23 cellular contexts compared by ENCODE assay signal in genomic region chr14:104983231-104983721, GRCh38. TPM values are rescaled to one million over a fixed set of nuclear protein-coding genes. Genes with fewer than 3 reads are reported as not detected.
DNase-seq lines count a peak whose midpoint lies in the region; ATAC-seq, FAIRE-seq and TF ChIP-seq lines count a peak whose summit lies in the region.
"Had no signal": no experiment of that assay in that cellular context is flagged by ENCODE, and none has a peak within 500 bp of the region (broad histone marks: within the 10 kb centered on the region; RNA-seq: fewer than 3 reads in every experiment).

No MANE protein-coding gene starts in this region.

- H3K4me1 ChIP-seq in HepG2 (ENCODE audit: insufficient read depth, low read length), result peaks cover 53% of the 10 kb centered on the region
- H3K4me1 ChIP-seq in right lobe of liver, result peaks cover 0 to 6% (median 3%) of the 10 kb centered on the region in 4 donors
- H3K4me1 ChIP-seq in IMR-90 (ENCODE audit: control insufficient read depth, insufficient read depth, low read length), result peaks cover 8% of the 10 kb centered on the region; the same call in 1 of the 2 replicates
- H3K4me1 ChIP-seq in spleen, result peaks cover 5 to 32% (median 21%) of the 10 kb centered on the region in 6 donors
- peaks cover 0 to 31% (median 16%) of the 10 kb centered on the region in 4 donors for H3K4me1 ChIP-seq in tibial artery

- dilution Hi-C loops in IMR-90 (cut with HindIII; ENCODE audit: low sequenced_read_pairs, unreplicated experiment), result no loop called here

- H3K14ac ChIP-seq in IMR-90 (replicated peaks; ENCODE audit: low read depth, low read length), result no peak overlapping the region

- H2BK15ac ChIP-seq in IMR-90 (ENCODE audit: low read depth, low read length), result no peak overlapping the region

- H2BK5ac ChIP-seq in IMR-90 (ENCODE audit: low read depth, low read length, poor library complexity, severe bottlenecking), result no peak overlapping the region

- POLR2A ChIA-PET in HepG2 (lab: Yijun Ruan, JAX), result interaction anchor here (3.0 kb wide), 1 partner anchor 39 kb away, joined by 18 read pairs; the partner anchor contains the start of gene CDCA4
- POLR2A ChIA-PET in IMR-90 (lab: Charles Lee; ENCODE audit: unreplicated experiment), result no interaction called here

- H2BK20ac ChIP-seq in IMR-90 (ENCODE audit: low read depth, low read length), result no peak overlapping the region

- no peak overlapping the region for H2BK120ac ChIP-seq in IMR-90 (ENCODE audit: low read depth, low read length)

- H3K9ac ChIP-seq in HepG2 (ENCODE audit: insufficient read depth, low read depth, low read length) (no peak overlapping the region), IMR-90 (ENCODE audit: low read depth, low read length) (no peak overlapping the region)
- H3K9ac ChIP-seq: SK-N-SH had no signal

- TF ChIP-seq RAD21 in HepG2 (CRISPR knock-in tag; IDR thresholded peaks at IDR 0.05) (no peak), IMR-90 (IDR thresholded peaks at IDR 0.05; ENCODE audit: low read length) (no peak)

- H3K56ac ChIP-seq in IMR-90 (ENCODE audit: extremely low read depth, insufficient read depth, low read length), result no peak overlapping the region

- 0 out of 2 replicates have a peak overlapping the region, but pooled peaks have one; percentile 9 for H2AK5ac ChIP-seq in IMR-90 (ENCODE audit: low read depth, low read length)

- H2AFZ ChIP-seq in HepG2 (ENCODE audit: low read length) (no peak overlapping the region), IMR-90 (replicated peaks; ENCODE audit: low read length, poor library complexity) (no peak overlapping the region)

- ATAC-seq in HepG2 (no peak), right lobe of liver (no peak), IMR-90 (ENCODE audit: low read depth) (no peak)
- ATAC-seq: left lobe of liver had no signal

- no peak for TF ChIP-seq POLR2A in HepG2 (IDR thresholded peaks at IDR 0.05; ENCODE audit: insufficient read depth in 1 of 2, low read depth in 2 of 2, low read length in 2 of 2)
- no peak for TF ChIP-seq POLR2A in right lobe of liver (IDR thresholded peaks at IDR 0.05)
- TF ChIP-seq POLR2A in IMR-90 (IDR thresholded peaks at IDR 0.05; ENCODE audit: low read depth, low read length), result no peak
- TF ChIP-seq POLR2A in spleen (IDR thresholded peaks at IDR 0.05), result no peak

- H3K4me2 ChIP-seq in HepG2 (ENCODE audit: low read depth, low read length) (no peak overlapping the region), IMR-90 (ENCODE audit: low read depth, low read length) (no peak overlapping the region)
- H3K4me2 ChIP-seq: SK-N-SH had no signal

- TF ChIP-seq CTCF in HepG2 (CRISPR knock-in tag; IDR thresholded peaks at IDR 0.05), result no peak
- TF ChIP-seq CTCF in right lobe of liver (IDR thresholded peaks at IDR 0.05), result no peak
- TF ChIP-seq CTCF in IMR-90 (conservative IDR thresholded peaks at IDR 0.05; ENCODE audit: low read depth, low read length), result no peak
- no peak for TF ChIP-seq CTCF in spleen (IDR thresholded peaks at IDR 0.05 in 8 of 11, conservative IDR thresholded peaks at IDR 0.05 in 3 of 11)
- no peak for TF ChIP-seq CTCF in tibial artery (IDR thresholded peaks at IDR 0.05)
- TF ChIP-seq CTCF in foreskin fibroblast (IDR thresholded peaks at IDR 0.05; ENCODE audit: low read depth, low read length), result no peak

- no peak overlapping the region for H3K18ac ChIP-seq in IMR-90 (ENCODE audit: low read depth, low read length)

- no peak overlapping the region for H3K23ac ChIP-seq in IMR-90 (ENCODE audit: low read depth, low read length)

- CTCF ChIA-PET in HepG2 (lab: Yijun Ruan, JAX; ENCODE audit: low intra/inter-chr PET ratio, low total read pairs) (no interaction called here), IMR-90 (lab: Yijun Ruan, JAX) (no interaction called here)

- no peak overlapping the region for H3K4me3 ChIP-seq in HepG2 (replicated peaks in 1 of 3; ENCODE audit: insufficient read depth in 1 of 3, low read depth in 2 of 3, low read length in 3 of 3)
- no peak overlapping the region for H3K4me3 ChIP-seq in right lobe of liver
- no peak overlapping the region for H3K4me3 ChIP-seq in IMR-90 (ENCODE audit: insufficient read depth, low read depth, low read length)
- H3K4me3 ChIP-seq in spleen, result no peak overlapping the region
- no peak overlapping the region for H3K4me3 ChIP-seq in tibial artery
- no peak overlapping the region for H3K4me3 ChIP-seq in foreskin fibroblast (ENCODE audit: low read depth in 1 of 2, low read length in 2 of 2)
- H3K4me3 ChIP-seq: dorsolateral prefrontal cortex, Peyer's patch, prostate gland had no signal

- no peak overlapping the region for H4K5ac ChIP-seq in IMR-90 (ENCODE audit: low read depth, low read length)

- TF ChIP-seq EP300 in HepG2 (IDR thresholded peaks at IDR 0.05; ENCODE audit: low read depth in 2 of 2, low read length in 2 of 2), result no peak
- no peak for TF ChIP-seq EP300 in HepG2 (CRISPR knock-in tag; IDR thresholded peaks at IDR 0.05; ENCODE audit: borderline replicate concordance)

- H3K4ac ChIP-seq in IMR-90 (ENCODE audit: low read depth, low read length), result no peak overlapping the region

- H3K36me3 ChIP-seq in HepG2 (replicated peaks in 1 of 2; ENCODE audit: control insufficient read depth in 1 of 2, insufficient read depth in 2 of 2, low read length in 2 of 2) (no peaks in the 10 kb centered on the region), right lobe of liver (no peaks in the 10 kb centered on the region), IMR-90 (ENCODE audit: control insufficient read depth, insufficient read depth, low read length) (no peaks in the 10 kb centered on the region), spleen (no peaks in the 10 kb centered on the region), tibial artery (no peaks in the 10 kb centered on the region)
- H3K36me3 ChIP-seq: Peyer's patch, prostate gland had no signal

- no peak overlapping the region for H4K91ac ChIP-seq in IMR-90 (ENCODE audit: insufficient read depth, low read depth, low read length)

- no peak for DNase-seq in HepG2 (ENCODE audit: low spot score)
- DNase-seq in right lobe of liver, result no peak
- DNase-seq in IMR-90, result no peak
- DNase-seq in islet precursor cell, result peak; percentile 47
- DNase-seq in spleen, result peak; percentile 72
- DNase-seq in tibial artery, result no peak
- DNase-seq in foreskin fibroblast, result no peak
- no peak for DNase-seq in midbrain (lab: John Stamatoyannopoulos, UW)
- DNase-seq: cerebellar nuclear complex, COR-L47, dorsolateral prefrontal cortex, GDM1, head of caudate nucleus, NCI-H1694, NCI-H2171, NCI-H524, SK-N-SH had no signal

- in situ Hi-C loops in HepG2 (cut with HindIII; ENCODE audit: extremely low pct_ligation_motif_present, low pct_unique_long_range_greater_than_20kb), result no loop called here
- in situ Hi-C loops in IMR-90 (cut with MboI; ENCODE audit: low sequenced_read_pairs), result no loop called here

- H3K27ac ChIP-seq in HepG2 (ENCODE audit: extremely low read length, insufficient read depth, low read length) (no peak overlapping the region), right lobe of liver (no peak overlapping the region), IMR-90 (ENCODE audit: insufficient read depth, low read length) (no peak overlapping the region), spleen (no peak overlapping the region), tibial artery (no peak overlapping the region)
- H3K27ac ChIP-seq: Peyer's patch, prostate gland had no signal

- 48% methylated on average over 3 of the region's 12 CpGs for WGBS in HepG2 (ENCODE audit: low lambda C conversion rate)
- 63% methylated on average over 4 of the region's 12 CpGs for WGBS in right lobe of liver (ENCODE audit: insufficient coverage, low coverage, low lambda C conversion rate, missing lambda C conversion rate)
- WGBS in IMR-90 (ENCODE audit: extremely low coverage in 2 of 2, insufficient read length in 1 of 2), 2 experiments, result 53% methylated on average over 3 of the region's 12 CpGs; no CpG with 5 or more reads in 1 of the 2 experiments
- WGBS in spleen, 5 donors, result 65 to 81% (median 74%) methylated on average over 5 to 12 of the region's 12 CpGs

- BruUV-seq in HepG2 (replicated peaks; lab: Mats Ljungman, UMichigan), result no TSS peak
- no TSS peak for BruUV-seq in IMR-90 (replicated peaks; lab: Mats Ljungman, UMichigan)

- H2AK9ac ChIP-seq in IMR-90 (replicated peaks; ENCODE audit: low read depth, low read length, poor library complexity), result no peak overlapping the region

- H3K79me1 ChIP-seq in IMR-90 (ENCODE audit: low read depth in 1 of 2, low read length in 2 of 2), result peaks cover 0 to 9% of the 10 kb centered on the region in 2 experiments; a peak in 1 of 4 replicates

- H3K27me3 ChIP-seq in HepG2 (ENCODE audit: control insufficient read depth in 1 of 2, insufficient read depth in 2 of 2, low read length in 2 of 2), result peaks cover 15 to 61% of the 10 kb centered on the region in 2 experiments; a peak in 4 of 5 replicates
- no peaks in the 10 kb centered on the region for H3K27me3 ChIP-seq in right lobe of liver
- H3K27me3 ChIP-seq in IMR-90 (ENCODE audit: control insufficient read depth, insufficient read depth, low read length), result no peaks in the 10 kb centered on the region
- peaks cover 0 to 12% (median 5%) of the 10 kb centered on the region in 7 donors for H3K27me3 ChIP-seq in spleen (replicated peaks in 1 of 7)
- H3K27me3 ChIP-seq in tibial artery, result no peaks in the 10 kb centered on the region
- H3K27me3 ChIP-seq: dorsolateral prefrontal cortex, Peyer's patch had no signal

- H4K8ac ChIP-seq in IMR-90 (ENCODE audit: low read depth in 2 of 2, low read length in 2 of 2), result no peak overlapping the region

- intact Hi-C loops in HepG2 (cut with micrococcal nuclease; ENCODE audit: unreplicated experiment) (no loop called here), right lobe of liver (cut with DNase I) (no loop called here), IMR-90 (cut with micrococcal nuclease) (no loop called here), spleen (cut with DNase I; ENCODE audit: low total_unique reads) (no loop called here), tibial artery (cut with DNase I; ENCODE audit: low total_unique reads) (loop anchor here (5.0 to 10.0 kb wide), 2 partner anchors 109 to 512 kb away; partner anchors contain the start of gene TEDC1)

- H4K20me1 ChIP-seq in HepG2 (ENCODE audit: insufficient read depth, low read length) (no peaks in the 10 kb centered on the region), IMR-90 (ENCODE audit: insufficient read depth, low read length) (peaks cover 4% of the 10 kb centered on the region; the same call in 1 of the 2 replicates)

- H3K9me1 ChIP-seq in IMR-90 (ENCODE audit: insufficient read depth, low read length), result 0 out of 2 replicates have a peak, but pooled peaks cover 5% of the 10 kb centered on the region

- no peak for FAIRE-seq in HepG2 (lab: Jason Lieb, UNC)

- no peaks in the 10 kb centered on the region for H3K79me2 ChIP-seq in HepG2 (ENCODE audit: insufficient read depth, low read length)

- H3K9me3 ChIP-seq in HepG2 (ENCODE audit: low read length), result no peaks in the 10 kb centered on the region
- H3K9me3 ChIP-seq in right lobe of liver, result no peaks in the 10 kb centered on the region
- H3K9me3 ChIP-seq in IMR-90 (ENCODE audit: control insufficient read depth, insufficient read depth, low read length), result no peaks in the 10 kb centered on the region
- H3K9me3 ChIP-seq in spleen, result no peaks in the 10 kb centered on the region
- no peaks in the 10 kb centered on the region for H3K9me3 ChIP-seq in tibial artery
- H3K9me3 ChIP-seq: Peyer's patch, prostate gland, SK-N-SH had no signal

RNA-seq across cellular contexts. Expression of gene CLBA1, which starts 2.3 kb away (rescaled TPM):
- total RNA-seq in HepG2 (2016; rRNA removed; fragmentation: Illumina TruSeq; extraction: Trizol) (1.4 and 1.5 TPM in 2 replicates), right lobe of liver (1 to 10 TPM; 1.5 to 3.3 (median 2.5) TPM), IMR-90 (2012; rRNA removed) (2.2 and 2.7 TPM in 2 replicates), spleen (1 to 10 TPM; 1.7 to 4.0 (median 3.4) TPM)
- 0.44 and 0.71 TPM in 2 replicates for total RNA-seq in HepG2 (2016; cell fraction: cytosol; rRNA removed; fragmentation: Illumina TruSeq; extraction: Trizol; ENCODE audit: low read depth)
- total RNA-seq in HepG2 (2016; cell fraction: insoluble cytoplasmic fraction; rRNA removed; fragmentation: Illumina TruSeq; extraction: Trizol), result 1.4 and 1.7 TPM in 2 replicates
- total RNA-seq in HepG2 (2016; cell fraction: membrane; rRNA removed; fragmentation: Illumina TruSeq; extraction: Trizol), result 0.99 and 1.0 TPM in 2 replicates
- total RNA-seq in HepG2 (2016; cell fraction: nucleus; rRNA removed; fragmentation: Illumina TruSeq; extraction: Trizol), result 1.7 and 2.1 TPM in 2 replicates
- polyA plus RNA-seq in HepG2 (2011; rRNA removed) (1.2 and 1.3 TPM in 2 replicates), IMR-90 (2012; rRNA removed) (5.2 and 6.2 TPM in 2 replicates), spleen (1 to 10 TPM; 3.7 to 4.3 (median 3.9) TPM)
- 0.75 and 0.95 TPM in 2 replicates for polyA plus RNA-seq in HepG2 (2011; cell fraction: cytosol; rRNA removed)
- polyA plus RNA-seq in HepG2 (2011; cell fraction: nucleus; rRNA removed), result 2.8 and 3.0 TPM in 2 replicates
- polyA plus RNA-seq in HepG2 (2012), result 0.49 and 0.51 TPM in 2 replicates
- polyA plus RNA-seq in HepG2 (2016; cell fraction: cytosol; fragmentation: Illumina TruSeq; extraction: Trizol; ENCODE audit: low read depth), result 0.28 and 0.33 TPM in 2 replicates
- 1.3 and 1.7 TPM in 2 replicates for polyA plus RNA-seq in HepG2 (2016; cell fraction: insoluble cytoplasmic fraction; fragmentation: Illumina TruSeq; extraction: Trizol; ENCODE audit: low read depth)
- 0.65 and 0.66 TPM in 2 replicates for polyA plus RNA-seq in HepG2 (2016; cell fraction: membrane; fragmentation: Illumina TruSeq; extraction: Trizol; ENCODE audit: low read depth)
- 1.8 and 3.1 TPM in 2 replicates for polyA plus RNA-seq in HepG2 (2016; cell fraction: nucleus; fragmentation: Illumina TruSeq; extraction: Trizol; ENCODE audit: insufficient read depth, low read depth)
- 0.44 and 7.1 TPM in 2 replicates for polyA minus RNA-seq in HepG2 (2011; rRNA and poly(A)+ RNA removed; ENCODE audit: low replicate concordance)
- polyA minus RNA-seq in HepG2 (2011; cell fraction: cytosol; rRNA and poly(A)+ RNA removed), result 1.1 TPM in 1 of 2 replicates, not detected in the other
- 0.90 and 1.1 TPM in 2 replicates for polyA minus RNA-seq in HepG2 (2011; cell fraction: nucleus; rRNA and poly(A)+ RNA removed)
- 3.5 and 4.0 TPM in 2 replicates for polyA plus RNA-seq in IMR-90 (2012; cell fraction: cytosol; rRNA removed)
- polyA plus RNA-seq in IMR-90 (2012; cell fraction: nucleus; rRNA removed; ENCODE audit: low replicate concordance), result 10.8 and 12.0 TPM in 2 replicates

RNA-seq across cellular contexts. Expression of gene AHNAK2, which starts 5.1 kb away (rescaled TPM):
- total RNA-seq in HepG2 (2016; rRNA removed; fragmentation: Illumina TruSeq; extraction: Trizol) (0.15 and 0.18 TPM in 2 replicates), right lobe of liver (10 to 100 TPM in 1 of 6 experiments, 1 to 10 TPM in 5; 2.1 to 12.2 (median 4.6) TPM), IMR-90 (2012; rRNA removed) (6.7 and 7.9 TPM in 2 replicates), spleen (1 to 10 TPM in 1 of 7 donors, under 1 TPM in 6; 0.26 to 1.3 (median 0.66) TPM)
- total RNA-seq in HepG2 (2016; cell fraction: cytosol; rRNA removed; fragmentation: Illumina TruSeq; extraction: Trizol; ENCODE audit: low read depth), result not detected in 2 replicates
- total RNA-seq in HepG2 (2016; cell fraction: insoluble cytoplasmic fraction; rRNA removed; fragmentation: Illumina TruSeq; extraction: Trizol), result 0.10 and 0.11 TPM in 2 replicates
- total RNA-seq in HepG2 (2016; cell fraction: membrane; rRNA removed; fragmentation: Illumina TruSeq; extraction: Trizol), result 0.06 and 0.07 TPM in 2 replicates
- 0.53 and 0.68 TPM in 2 replicates for total RNA-seq in HepG2 (2016; cell fraction: nucleus; rRNA removed; fragmentation: Illumina TruSeq; extraction: Trizol)
- polyA plus RNA-seq in HepG2 (2011; rRNA removed) (0.10 and 0.11 TPM in 2 replicates), IMR-90 (2012; rRNA removed) (2.5 and 2.6 TPM in 2 replicates), spleen (under 1 TPM; 0.30 to 0.86 (median 0.76) TPM)
- polyA plus RNA-seq in HepG2 (2011; cell fraction: cytosol; rRNA removed), result 0.08 and 0.09 TPM in 2 replicates
- 0.28 and 0.37 TPM in 2 replicates for polyA plus RNA-seq in HepG2 (2011; cell fraction: nucleus; rRNA removed)
- 0.04 TPM in 2 replicates for polyA plus RNA-seq in HepG2 (2012)
- polyA plus RNA-seq in HepG2 (2016; cell fraction: cytosol; fragmentation: Illumina TruSeq; extraction: Trizol; ENCODE audit: low read depth), result not detected in 2 replicates
- polyA plus RNA-seq in HepG2 (2016; cell fraction: insoluble cytoplasmic fraction; fragmentation: Illumina TruSeq; extraction: Trizol; ENCODE audit: low read depth), result 0.07 and 0.11 TPM in 2 replicates
- not detected in 2 replicates for polyA plus RNA-seq in HepG2 (2016; cell fraction: membrane; fragmentation: Illumina TruSeq; extraction: Trizol; ENCODE audit: low read depth)
- 0.57 and 0.65 TPM in 2 replicates for polyA plus RNA-seq in HepG2 (2016; cell fraction: nucleus; fragmentation: Illumina TruSeq; extraction: Trizol; ENCODE audit: insufficient read depth, low read depth)
- polyA minus RNA-seq in HepG2 (2011; rRNA and poly(A)+ RNA removed; ENCODE audit: low replicate concordance), result 0.34 and 31.9 TPM in 2 replicates
- polyA minus RNA-seq in HepG2 (2011; cell fraction: cytosol; rRNA and poly(A)+ RNA removed), result 0.30 and 0.35 TPM in 2 replicates
- 0.39 and 0.62 TPM in 2 replicates for polyA minus RNA-seq in HepG2 (2011; cell fraction: nucleus; rRNA and poly(A)+ RNA removed)
- 0.93 and 1.1 TPM in 2 replicates for polyA plus RNA-seq in IMR-90 (2012; cell fraction: cytosol; rRNA removed)
- polyA plus RNA-seq in IMR-90 (2012; cell fraction: nucleus; rRNA removed; ENCODE audit: low replicate concordance), result 4.5 and 7.9 TPM in 2 replicates

RNA-seq across cellular contexts. Expression of gene CDCA4, which starts 37.6 kb away (rescaled TPM):
- total RNA-seq in HepG2 (2016; rRNA removed; fragmentation: Illumina TruSeq; extraction: Trizol), result 42.1 and 43.1 TPM in 2 replicates
- 9.0 and 12.4 TPM in 2 replicates for total RNA-seq in HepG2 (2016; cell fraction: cytosol; rRNA removed; fragmentation: Illumina TruSeq; extraction: Trizol; ENCODE audit: low read depth)
- total RNA-seq in HepG2 (2016; cell fraction: insoluble cytoplasmic fraction; rRNA removed; fragmentation: Illumina TruSeq; extraction: Trizol), result 41.3 and 41.8 TPM in 2 replicates
- 34.3 and 35.7 TPM in 2 replicates for total RNA-seq in HepG2 (2016; cell fraction: membrane; rRNA removed; fragmentation: Illumina TruSeq; extraction: Trizol)
- 19.4 and 21.5 TPM in 2 replicates for total RNA-seq in HepG2 (2016; cell fraction: nucleus; rRNA removed; fragmentation: Illumina TruSeq; extraction: Trizol)
- 17.7 and 19.7 TPM in 2 replicates for polyA plus RNA-seq in HepG2 (2011; rRNA removed)
- 13.7 and 20.7 TPM in 2 replicates for polyA plus RNA-seq in HepG2 (2011; cell fraction: cytosol; rRNA removed)
- 8.9 and 10.9 TPM in 2 replicates for polyA plus RNA-seq in HepG2 (2011; cell fraction: nucleus; rRNA removed)
- 11.9 and 18.4 TPM in 2 replicates for polyA plus RNA-seq in HepG2 (2012)
- polyA plus RNA-seq in HepG2 (2016; cell fraction: cytosol; fragmentation: Illumina TruSeq; extraction: Trizol; ENCODE audit: low read depth), result 7.6 and 8.1 TPM in 2 replicates
- polyA plus RNA-seq in HepG2 (2016; cell fraction: insoluble cytoplasmic fraction; fragmentation: Illumina TruSeq; extraction: Trizol; ENCODE audit: low read depth), result 44.8 and 50.0 TPM in 2 replicates
- polyA plus RNA-seq in HepG2 (2016; cell fraction: membrane; fragmentation: Illumina TruSeq; extraction: Trizol; ENCODE audit: low read depth), result 24.5 and 25.1 TPM in 2 replicates
- 33.7 and 34.8 TPM in 2 replicates for polyA plus RNA-seq in HepG2 (2016; cell fraction: nucleus; fragmentation: Illumina TruSeq; extraction: Trizol; ENCODE audit: insufficient read depth, low read depth)
- 30.0 and 31.4 TPM in 2 replicates for polyA minus RNA-seq in HepG2 (2011; rRNA and poly(A)+ RNA removed; ENCODE audit: low replicate concordance)
- polyA minus RNA-seq in HepG2 (2011; cell fraction: cytosol; rRNA and poly(A)+ RNA removed), result 11.2 and 15.5 TPM in 2 replicates
- 6.6 and 8.0 TPM in 2 replicates for polyA minus RNA-seq in HepG2 (2011; cell fraction: nucleus; rRNA and poly(A)+ RNA removed)
- total RNA-seq in right lobe of liver, result 1 to 10 TPM in 5 of 6 experiments, under 1 TPM in 1; 0.90 to 3.5 (median 1.7) TPM
- total RNA-seq in IMR-90 (2012; rRNA removed), result 17.7 and 19.7 TPM in 2 replicates
- polyA plus RNA-seq in IMR-90 (2012; rRNA removed), result 18.6 and 21.4 TPM in 2 replicates
- polyA plus RNA-seq in IMR-90 (2012; cell fraction: cytosol; rRNA removed), result 17.8 and 18.2 TPM in 2 replicates
- 9.9 and 13.1 TPM in 2 replicates for polyA plus RNA-seq in IMR-90 (2012; cell fraction: nucleus; rRNA removed; ENCODE audit: low replicate concordance)
- 10 to 100 TPM in 2 of 7 donors, 1 to 10 TPM in 5; 6.5 to 15.1 (median 8.7) TPM for total RNA-seq in spleen
- 10 to 100 TPM in 1 of 3 donors, 1 to 10 TPM in 2; 5.8 to 10.5 (median 8.5) TPM for polyA plus RNA-seq in spleen

RNA-seq across cellular contexts. Expression of gene PLD4, which starts 58.6 kb away (rescaled TPM):
- not detected in 2 replicates for total RNA-seq in HepG2 (2016; rRNA removed; fragmentation: Illumina TruSeq; extraction: Trizol)
- not detected in 2 replicates for total RNA-seq in HepG2 (2016; cell fraction: cytosol; rRNA removed; fragmentation: Illumina TruSeq; extraction: Trizol; ENCODE audit: low read depth)
- total RNA-seq in HepG2 (2016; cell fraction: insoluble cytoplasmic fraction; rRNA removed; fragmentation: Illumina TruSeq; extraction: Trizol), result not detected in 2 replicates
- not detected in 2 replicates for total RNA-seq in HepG2 (2016; cell fraction: membrane; rRNA removed; fragmentation: Illumina TruSeq; extraction: Trizol)
- not detected in 2 replicates for total RNA-seq in HepG2 (2016; cell fraction: nucleus; rRNA removed; fragmentation: Illumina TruSeq; extraction: Trizol)
- polyA plus RNA-seq in HepG2 (2011; rRNA removed), result not detected in 2 replicates
- not detected in 2 replicates for polyA plus RNA-seq in HepG2 (2011; cell fraction: cytosol; rRNA removed)
- not detected in 2 replicates for polyA plus RNA-seq in HepG2 (2011; cell fraction: nucleus; rRNA removed)
- polyA plus RNA-seq in HepG2 (2012), result not detected in 2 replicates
- polyA plus RNA-seq in HepG2 (2016; cell fraction: cytosol; fragmentation: Illumina TruSeq; extraction: Trizol; ENCODE audit: low read depth), result not detected in 2 replicates
- not detected in 2 replicates for polyA plus RNA-seq in HepG2 (2016; cell fraction: insoluble cytoplasmic fraction; fragmentation: Illumina TruSeq; extraction: Trizol; ENCODE audit: low read depth)
- polyA plus RNA-seq in HepG2 (2016; cell fraction: membrane; fragmentation: Illumina TruSeq; extraction: Trizol; ENCODE audit: low read depth), result not detected in 2 replicates
- not detected in 2 replicates for polyA plus RNA-seq in HepG2 (2016; cell fraction: nucleus; fragmentation: Illumina TruSeq; extraction: Trizol; ENCODE audit: insufficient read depth, low read depth)
- 0.02 TPM in 1 of 2 replicates, not detected in the other for polyA minus RNA-seq in HepG2 (2011; rRNA and poly(A)+ RNA removed; ENCODE audit: low replicate concordance)
- polyA minus RNA-seq in HepG2 (2011; cell fraction: cytosol; rRNA and poly(A)+ RNA removed), result not detected in 2 replicates
- polyA minus RNA-seq in HepG2 (2011; cell fraction: nucleus; rRNA and poly(A)+ RNA removed), result not detected in 2 replicates
- under 1 TPM in 4 of 6 experiments, not detected in 2; 0.12 to 0.49 (median 0.33) TPM for total RNA-seq in right lobe of liver
- total RNA-seq in IMR-90 (2012; rRNA removed), result not detected in 2 replicates
- 0.05 and 0.07 TPM in 2 replicates for polyA plus RNA-seq in IMR-90 (2012; rRNA removed)
- 0.04 TPM in 1 of 2 replicates, not detected in the other for polyA plus RNA-seq in IMR-90 (2012; cell fraction: cytosol; rRNA removed)
- polyA plus RNA-seq in IMR-90 (2012; cell fraction: nucleus; rRNA removed; ENCODE audit: low replicate concordance), result 0.12 and 0.14 TPM in 2 replicates
- total RNA-seq in spleen, result 10 to 100 TPM in 6 of 7 donors, 1 to 10 TPM in 1; 5.4 to 30.2 (median 13.9) TPM
- polyA plus RNA-seq in spleen, result 10 to 100 TPM; 25.8 to 31.3 (median 29.8) TPM
- total RNA-seq: HT-29, left lobe of liver, LHCN-M2 had no signal
- polyA plus RNA-seq: neural cell had no signal

Comparison
In these comparisons a context has a peak if more than half of its experiments do, and no peak if none do; other contexts are left out.
1. DNase-seq: peak in islet precursor cell (single experiment) and spleen (single experiment); none in HepG2 (single experiment), right lobe of liver (0 of 3), IMR-90 (single experiment), tibial artery (0 of 2), foreskin fibroblast (0 of 2) and midbrain (single experiment).